In genomic region chr1:55338448-55338820, GRCh38 we compare ENCODE assay signal across 12 cellular contexts.
DNase-seq lines count a peak whose midpoint lies in the region; ATAC-seq lines count a peak whose summit lies in the region.
"Had no signal": no experiment of that assay in that cellular context is flagged by ENCODE, and none has a peak within 500 bp of the region (broad histone marks: within the 10 kb centered on the region; RNA-seq: fewer than 3 reads in every experiment).

No MANE protein-coding gene starts in this region.

- ATAC-seq in GM21390 (IDR thresholded peaks at IDR 0.05; ENCODE audit: unreplicated experiment) (peak; percentile 24), HG03565 (IDR thresholded peaks at IDR 0.05; ENCODE audit: unreplicated experiment) (peak; percentile 9)
- peak; percentile 86 for ATAC-seq in activated T-helper 17 cell treated with anti-CD3 and anti-CD28 coated beads, Interleukin-2, amount 50 U/mL, for 72 hours (replicated peaks)

- H3K4me3 Mint-ChIP-seq in activated T-helper 17 cell treated with anti-CD3 and anti-CD28 coated beads, Interleukin-2, amount 50 U/mL, for 72 hours, result no peak overlapping the region
- H3K4me3 Mint-ChIP-seq: type B pancreatic cell had no signal

- no peaks in the 10 kb centered on the region for H3K36me3 Mint-ChIP-seq in activated T-helper 17 cell treated with anti-CD3 and anti-CD28 coated beads, Interleukin-2, amount 50 U/mL, for 72 hours (ENCODE audit: low read depth)
- H3K36me3 Mint-ChIP-seq: type B pancreatic cell had no signal

- peak overlapping the region; percentile 28 for H3K27ac Mint-ChIP-seq in activated T-helper 17 cell treated with anti-CD3 and anti-CD28 coated beads, Interleukin-2, amount 50 U/mL, for 72 hours
- H3K27ac Mint-ChIP-seq: type B pancreatic cell had no signal

- H3K4me1 Mint-ChIP-seq in activated T-helper 17 cell treated with anti-CD3 and anti-CD28 coated beads, Interleukin-2, amount 50 U/mL, for 72 hours, result peaks cover 8% of the 10 kb centered on the region

- H3K9me3 Mint-ChIP-seq in activated T-helper 17 cell treated with anti-CD3 and anti-CD28 coated beads, Interleukin-2, amount 50 U/mL, for 72 hours, result peaks cover 17% of the 10 kb centered on the region

- no peaks in the 10 kb centered on the region for H3K27me3 Mint-ChIP-seq in activated T-helper 17 cell treated with anti-CD3 and anti-CD28 coated beads, Interleukin-2, amount 50 U/mL, for 72 hours

- DNase-seq in activated CD4-positive, alpha-beta T cell treated with anti-CD3 and anti-CD28 coated beads for 48 hours, result peak; percentile 28
- no peak for DNase-seq in activated CD4-positive, alpha-beta T cell treated with anti-CD3 and anti-CD28 coated beads for 4 hours
- no peak for DNase-seq in activated CD8-positive, alpha-beta memory T cell treated with anti-CD3 and anti-CD28 coated beads for 24 hours
- DNase-seq in NCI-H1417 (lab: John Stamatoyannopoulos, UW) (no peak), SKM-1 treated with dmso at 0.1 percent for 144 hours (lab: John Stamatoyannopoulos, UW; ENCODE audit: unreplicated experiment) (no peak)
- DNase-seq: DND-41; sigmoid colon; stimulated activated CD4-positive, alpha-beta T cell treated with anti-CD3 and anti-CD28 coated beads, Interleukin-4, amount 100 ng/mL, for 4 hours had no signal

Comparison
In these comparisons a context has a peak if more than half of its experiments do, and no peak if none do; other contexts are left out.
1. ATAC-seq: peak in every context shown above with its lines; median percentile 86 in activated T-helper 17 cell treated with anti-CD3 and anti-CD28 coated beads, Interleukin-2, amount 50 U/mL, for 72 hours; 24 in GM21390; 9 in HG03565.